Comparison of ENCODE assay signal across 14 cellular contexts in the genomic region with DNA sequence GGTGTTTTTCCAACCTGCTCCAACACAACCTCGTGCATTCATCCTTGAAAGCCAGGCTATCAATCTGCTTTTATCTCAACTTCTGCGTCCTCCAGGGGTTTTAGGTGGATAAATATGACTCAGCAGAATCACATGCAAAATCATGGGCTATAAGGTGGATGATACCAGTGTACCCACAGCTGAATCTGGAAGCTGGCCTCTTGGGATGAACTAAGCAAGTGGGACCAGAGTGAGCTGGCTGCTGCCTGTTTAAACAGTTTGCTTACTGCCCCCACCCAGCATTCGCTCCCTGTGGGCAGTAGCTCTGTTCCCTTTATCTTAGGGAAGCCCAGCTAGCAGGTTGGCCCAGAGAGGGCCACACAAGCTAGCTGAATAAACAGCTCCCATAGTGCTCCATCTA.
DNase-seq lines count a peak whose midpoint lies in the region; ATAC-seq and TF ChIP-seq lines count a peak whose summit lies in the region.
"Had no signal": no experiment of that assay in that cellular context is flagged by ENCODE, and none has a peak within 500 bp of the region (broad histone marks: within the 10 kb centered on the region; RNA-seq: fewer than 3 reads in every experiment).

No MANE protein-coding gene starts in this region.

- WGBS in testis, 2 donors: 69 to 72% methylated on average over 3 of the region's 3 CpGs

- H3K4me2 ChIP-seq in GM23338: no peak overlapping the region
- H3K4me2 ChIP-seq: smooth muscle cell had no signal

- H3K79me2 ChIP-seq in GM23338 (replicated peaks; ENCODE audit: insufficient read depth): no peaks in the 10 kb centered on the region

- H3F3A ChIP-seq in GM23338 (replicated peaks; ENCODE audit: low read depth): no peaks in the 10 kb centered on the region

- POLR2A ChIA-PET in RWPE1 (lab: Yijun Ruan, JAX; ENCODE audit: low non-redundant PET): no interaction called here

- H3K36me3 Mint-ChIP-seq in GM23338 (ENCODE audit: low read depth): peaks cover 3% of the 10 kb centered on the region; the same call in 1 of the 3 replicates

- no peak overlapping the region for H3K4me3 ChIP-seq in GM23338
- no peak overlapping the region for H3K4me3 ChIP-seq in testis
- H3K4me3 ChIP-seq: smooth muscle cell had no signal

- intact Hi-C loops in testis (cut with DNase I; ENCODE audit: low total_unique reads): no loop called here

- H4K20me1 ChIP-seq in GM23338 (replicated peaks; ENCODE audit: insufficient read depth): no peaks in the 10 kb centered on the region; the same call in 1 of the 2 replicates

- H3K27ac Mint-ChIP-seq in GM23338: peak overlapping the region; percentile 79

- H2AFZ ChIP-seq in GM23338: no peak overlapping the region

- H3K4me1 Mint-ChIP-seq in GM23338: peaks cover 26% of the 10 kb centered on the region

- TF ChIP-seq CTCF in GM23338 (conservative IDR thresholded peaks at IDR 0.05; ENCODE audit: low read depth in 2 of 2) (no peak), testis (IDR thresholded peaks at IDR 0.05) (no peak), RWPE1 (conservative IDR thresholded peaks at IDR 0.05; ENCODE audit: low read depth) (no peak)

- peak; percentile 68 for ATAC-seq in GM23338

- H3K27ac ChIP-seq in GM23338 (ENCODE audit: low read depth): no peak overlapping the region
- no peak overlapping the region for H3K27ac ChIP-seq in testis
- H3K27ac ChIP-seq in RWPE1: no peak overlapping the region

- CTCF ChIA-PET in RWPE1 (lab: Yijun Ruan, JAX): no interaction called here

- H3K4me1 ChIP-seq in GM23338 (ENCODE audit: insufficient read depth) (peaks cover 5% of the 10 kb centered on the region), testis (no peaks in the 10 kb centered on the region)

- H3K4me3 Mint-ChIP-seq in GM23338: no peak overlapping the region

- peaks cover 6% of the 10 kb centered on the region for H3K27me3 Mint-ChIP-seq in GM23338 (ENCODE audit: insufficient read depth, low read depth, poor library complexity)

- DNase-seq in DMS53 (lab: John Stamatoyannopoulos, UW): peak; percentile 25
- no peak for DNase-seq in DMS53 treated with DMSO at 0.1 percent for 48 hours (lab: John Stamatoyannopoulos, UW; ENCODE audit: unreplicated experiment)
- no peak for DNase-seq in GM23338 (ENCODE audit: low spot score)
- DNase-seq in SW480 (ENCODE audit: low spot score): peak; percentile 16
- peak; percentile 2 for DNase-seq in kidney tubule cell (ENCODE audit: low spot score)
- DNase-seq in T-helper 9 cell: no peak
- DNase-seq in testis: no peak
- DNase-seq in RWPE1 (ENCODE audit: low spot score): no peak
- DNase-seq: 8988T; activated CD4-positive, CD25-positive, alpha-beta regulatory T cell; dermis blood vessel endothelial cell; DMS 273 treated with DMSO at 0.1 percent for 48 hours; NCI-H1436 treated with DMSO at 0.1 percent for 48 hours had no signal

- no peak for TF ChIP-seq POLR2A in testis (IDR thresholded peaks at IDR 0.05)

- H3K27me3 ChIP-seq in GM23338 (ENCODE audit: insufficient read depth) (no peaks in the 10 kb centered on the region), testis (no peaks in the 10 kb centered on the region)

- H3K9me2 ChIP-seq in GM23338 (ENCODE audit: insufficient read depth): no peaks in the 10 kb centered on the region

- H3K9me3 Mint-ChIP-seq in GM23338: no peaks in the 10 kb centered on the region

- H3K9me3 ChIP-seq in testis: no peaks in the 10 kb centered on the region

- no peaks in the 10 kb centered on the region for H3K36me3 ChIP-seq in GM23338 (ENCODE audit: insufficient read depth)
- H3K36me3 ChIP-seq in testis (ENCODE audit: low read depth, missing control alignments): no peaks in the 10 kb centered on the region

TF ChIP-seq in GM23338, 12 proteins besides CTCF, POLR2A, EP300 and RAD21:
- no peak for TF ChIP-seq ZNF331 (CRISPR knock-in tag; IDR thresholded peaks at IDR 0.05; ENCODE audit: low read depth)
- TF ChIP-seq, protein P1, sequence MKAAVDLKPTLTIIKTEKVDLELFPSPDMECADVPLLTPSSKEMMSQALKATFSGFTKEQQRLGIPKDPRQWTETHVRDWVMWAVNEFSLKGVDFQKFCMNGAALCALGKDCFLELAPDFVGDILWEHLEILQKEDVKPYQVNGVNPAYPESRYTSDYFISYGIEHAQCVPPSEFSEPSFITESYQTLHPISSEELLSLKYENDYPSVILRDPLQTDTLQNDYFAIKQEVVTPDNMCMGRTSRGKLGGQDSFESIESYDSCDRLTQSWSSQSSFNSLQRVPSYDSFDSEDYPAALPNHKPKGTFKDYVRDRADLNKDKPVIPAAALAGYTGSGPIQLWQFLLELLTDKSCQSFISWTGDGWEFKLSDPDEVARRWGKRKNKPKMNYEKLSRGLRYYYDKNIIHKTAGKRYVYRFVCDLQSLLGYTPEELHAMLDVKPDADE (IDR thresholded peaks at IDR 0.05): no peak
- no peak for TF ChIP-seq EZH2 (IDR thresholded peaks at IDR 0.05; ENCODE audit: low read depth, unreplicated experiment)
TF ChIP-seq in GM23338: peak in this region for 0.

Comparison
In these comparisons a context has a peak if more than half of its experiments do, and no peak if none do; other contexts are left out.
1. DNase-seq: peak in DMS53 (single experiment), SW480 (single experiment) and kidney tubule cell (single experiment); none in DMS53 treated with DMSO at 0.1 percent for 48 hours (single experiment), GM23338 (single experiment), T-helper 9 cell (single experiment), testis (single experiment) and RWPE1 (single experiment).